ENCODE assay signal across 1 cellular context in genomic region chr3:192817506-192817905, GRCh38.
TF ChIP-seq lines count a peak whose summit lies in the region.

No MANE protein-coding gene starts in this region.

TF ChIP-seq in GM23338, 12 proteins besides CTCF, POLR2A, EP300 and RAD21 (continued from another document):
- TF ChIP-seq, protein P1, sequence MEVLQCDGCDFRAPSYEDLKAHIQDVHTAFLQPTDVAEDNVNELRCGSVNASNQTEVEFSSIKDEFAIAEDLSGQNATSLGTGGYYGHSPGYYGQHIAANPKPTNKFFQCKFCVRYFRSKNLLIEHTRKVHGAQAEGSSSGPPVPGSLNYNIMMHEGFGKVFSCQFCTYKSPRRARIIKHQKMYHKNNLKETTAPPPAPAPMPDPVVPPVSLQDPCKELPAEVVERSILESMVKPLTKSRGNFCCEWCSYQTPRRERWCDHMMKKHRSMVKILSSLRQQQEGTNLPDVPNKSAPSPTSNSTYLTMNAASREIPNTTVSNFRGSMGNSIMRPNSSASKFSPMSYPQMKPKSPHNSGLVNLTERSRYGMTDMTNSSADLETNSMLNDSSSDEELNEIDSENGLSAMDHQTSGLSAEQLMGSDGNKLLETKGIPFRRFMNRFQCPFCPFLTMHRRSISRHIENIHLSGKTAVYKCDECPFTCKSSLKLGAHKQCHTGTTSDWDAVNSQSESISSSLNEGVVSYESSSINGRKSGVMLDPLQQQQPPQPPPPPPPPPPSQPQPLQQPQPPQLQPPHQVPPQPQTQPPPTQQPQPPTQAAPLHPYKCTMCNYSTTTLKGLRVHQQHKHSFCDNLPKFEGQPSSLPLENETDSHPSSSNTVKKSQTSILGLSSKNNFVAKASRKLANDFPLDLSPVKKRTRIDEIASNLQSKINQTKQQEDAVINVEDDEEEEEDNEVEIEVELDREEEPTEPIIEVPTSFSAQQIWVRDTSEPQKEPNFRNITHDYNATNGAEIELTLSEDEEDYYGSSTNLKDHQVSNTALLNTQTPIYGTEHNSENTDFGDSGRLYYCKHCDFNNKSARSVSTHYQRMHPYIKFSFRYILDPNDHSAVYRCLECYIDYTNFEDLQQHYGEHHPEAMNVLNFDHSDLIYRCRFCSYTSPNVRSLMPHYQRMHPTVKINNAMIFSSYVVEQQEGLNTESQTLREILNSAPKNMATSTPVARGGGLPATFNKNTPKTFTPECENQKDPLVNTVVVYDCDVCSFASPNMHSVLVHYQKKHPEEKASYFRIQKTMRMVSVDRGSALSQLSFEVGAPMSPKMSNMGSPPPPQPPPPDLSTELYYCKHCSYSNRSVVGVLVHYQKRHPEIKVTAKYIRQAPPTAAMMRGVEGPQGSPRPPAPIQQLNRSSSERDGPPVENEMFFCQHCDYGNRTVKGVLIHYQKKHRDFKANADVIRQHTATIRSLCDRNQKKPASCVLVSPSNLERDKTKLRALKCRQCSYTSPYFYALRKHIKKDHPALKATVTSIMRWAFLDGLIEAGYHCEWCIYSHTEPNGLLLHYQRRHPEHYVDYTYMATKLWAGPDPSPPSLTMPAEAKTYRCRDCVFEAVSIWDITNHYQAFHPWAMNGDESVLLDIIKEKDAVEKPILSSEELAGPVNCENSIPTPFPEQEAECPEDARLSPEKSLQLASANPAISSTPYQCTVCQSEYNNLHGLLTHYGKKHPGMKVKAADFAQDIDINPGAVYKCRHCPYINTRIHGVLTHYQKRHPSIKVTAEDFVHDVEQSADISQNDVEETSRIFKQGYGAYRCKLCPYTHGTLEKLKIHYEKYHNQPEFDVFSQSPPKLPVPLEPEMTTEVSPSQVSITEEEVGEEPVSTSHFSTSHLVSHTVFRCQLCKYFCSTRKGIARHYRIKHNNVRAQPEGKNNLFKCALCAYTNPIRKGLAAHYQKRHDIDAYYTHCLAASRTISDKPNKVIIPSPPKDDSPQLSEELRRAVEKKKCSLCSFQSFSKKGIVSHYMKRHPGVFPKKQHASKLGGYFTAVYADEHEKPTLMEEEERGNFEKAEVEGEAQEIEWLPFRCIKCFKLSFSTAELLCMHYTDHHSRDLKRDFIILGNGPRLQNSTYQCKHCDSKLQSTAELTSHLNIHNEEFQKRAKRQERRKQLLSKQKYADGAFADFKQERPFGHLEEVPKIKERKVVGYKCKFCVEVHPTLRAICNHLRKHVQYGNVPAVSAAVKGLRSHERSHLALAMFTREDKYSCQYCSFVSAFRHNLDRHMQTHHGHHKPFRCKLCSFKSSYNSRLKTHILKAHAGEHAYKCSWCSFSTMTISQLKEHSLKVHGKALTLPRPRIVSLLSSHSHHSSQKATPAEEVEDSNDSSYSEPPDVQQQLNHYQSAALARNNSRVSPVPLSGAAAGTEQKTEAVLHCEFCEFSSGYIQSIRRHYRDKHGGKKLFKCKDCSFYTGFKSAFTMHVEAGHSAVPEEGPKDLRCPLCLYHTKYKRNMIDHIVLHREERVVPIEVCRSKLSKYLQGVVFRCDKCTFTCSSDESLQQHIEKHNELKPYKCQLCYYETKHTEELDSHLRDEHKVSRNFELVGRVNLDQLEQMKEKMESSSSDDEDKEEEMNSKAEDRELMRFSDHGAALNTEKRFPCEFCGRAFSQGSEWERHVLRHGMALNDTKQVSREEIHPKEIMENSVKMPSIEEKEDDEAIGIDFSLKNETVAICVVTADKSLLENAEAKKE (CRISPR knock-in tag; IDR thresholded peaks at IDR 0.05) = no peak
- no peak for TF ChIP-seq CREB1 (CRISPR knock-in tag; IDR thresholded peaks at IDR 0.05; ENCODE audit: low read depth)
- no peak for TF ChIP-seq POLR2AphosphoS5 (IDR thresholded peaks at IDR 0.05; ENCODE audit: low read depth)
- TF ChIP-seq EZH2phosphoT487 (IDR thresholded peaks at IDR 0.05; ENCODE audit: unreplicated experiment) = no peak
- TF ChIP-seq EZH2 (IDR thresholded peaks at IDR 0.05; ENCODE audit: low read depth, unreplicated experiment) = no peak
- TF ChIP-seq NANOG (IDR thresholded peaks at IDR 0.05; ENCODE audit: borderline replicate concordance) = no peak
- TF ChIP-seq STAT1 (IDR thresholded peaks at IDR 0.05; ENCODE audit: unreplicated experiment) = no peak
- no peak for TF ChIP-seq ZNF114 (CRISPR knock-in tag; IDR thresholded peaks at IDR 0.05)
- TF ChIP-seq, protein P2, sequence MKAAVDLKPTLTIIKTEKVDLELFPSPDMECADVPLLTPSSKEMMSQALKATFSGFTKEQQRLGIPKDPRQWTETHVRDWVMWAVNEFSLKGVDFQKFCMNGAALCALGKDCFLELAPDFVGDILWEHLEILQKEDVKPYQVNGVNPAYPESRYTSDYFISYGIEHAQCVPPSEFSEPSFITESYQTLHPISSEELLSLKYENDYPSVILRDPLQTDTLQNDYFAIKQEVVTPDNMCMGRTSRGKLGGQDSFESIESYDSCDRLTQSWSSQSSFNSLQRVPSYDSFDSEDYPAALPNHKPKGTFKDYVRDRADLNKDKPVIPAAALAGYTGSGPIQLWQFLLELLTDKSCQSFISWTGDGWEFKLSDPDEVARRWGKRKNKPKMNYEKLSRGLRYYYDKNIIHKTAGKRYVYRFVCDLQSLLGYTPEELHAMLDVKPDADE (IDR thresholded peaks at IDR 0.05) = no peak
- TF ChIP-seq ZNF331 (CRISPR knock-in tag; IDR thresholded peaks at IDR 0.05; ENCODE audit: low read depth) = no peak
- TF ChIP-seq JUNB (IDR thresholded peaks at IDR 0.05; ENCODE audit: unreplicated experiment) = no peak
